Comparison of ENCODE assay signal across 29 cellular contexts in genomic region chr3:38121832-38122461, GRCh38. TPM values are rescaled to one million over a fixed set of nuclear protein-coding genes. Genes with fewer than 3 reads are reported as not detected.
DNase-seq lines count a peak whose midpoint lies in the region; ATAC-seq, FAIRE-seq and TF ChIP-seq lines count a peak whose summit lies in the region.
"Had no signal": no experiment of that assay in that cellular context is flagged by ENCODE, and none has a peak within 500 bp of the region (broad histone marks: within the 10 kb centered on the region; RNA-seq: fewer than 3 reads in every experiment).

No MANE protein-coding gene starts in this region.

- TF ChIP-seq CTCF in RWPE2 (IDR thresholded peaks at IDR 0.05; ENCODE audit: poor library complexity, severe bottlenecking), result no peak
- TF ChIP-seq CTCF in stomach (IDR thresholded peaks at IDR 0.05), result no peak

- H3K4me3 Mint-ChIP-seq in activated T-helper 1 cell treated with anti-CD3 and anti-CD28 coated beads, Interleukin-12 subunit alpha, Interleukin-12 subunit beta, Interleukin-2, Interleukin-4 antibody, amounts not matched to agents 30 ng/mL and 10 ng/mL and 1 ng/mL, durations not matched to agents 14 hours and 24 hours and 36 hours, result no peak overlapping the region
- H3K4me3 Mint-ChIP-seq: activated CD8-positive, alpha-beta T cell treated with anti-CD3 and anti-CD28 coated beads, Interleukin-2, amount 10 ng/mL, durations not matched to agents 7 days and 5 days; effector memory CD8-positive, alpha-beta T cell; memory B cell; stimulated activated naive CD8-positive, alpha-beta T cell treated with anti-CD3 and anti-CD28 coated beads, Interleukin-15, amount 100 ng/mL, for 72 hours had no signal

- no peak for TF ChIP-seq POLR2A in stomach (IDR thresholded peaks at IDR 0.05)

- no peaks in the 10 kb centered on the region for H3K4me1 Mint-ChIP-seq in activated T-helper 1 cell treated with anti-CD3 and anti-CD28 coated beads, Interleukin-12 subunit alpha, Interleukin-12 subunit beta, Interleukin-2, Interleukin-4 antibody, amounts not matched to agents 30 ng/mL and 10 ng/mL and 1 ng/mL, durations not matched to agents 14 hours and 24 hours and 36 hours (ENCODE audit: low read depth)

- H3K4me1 ChIP-seq in RWPE2 (ENCODE audit: insufficient read depth, poor library complexity, severe bottlenecking) (no peaks in the 10 kb centered on the region), stomach (peaks cover 0 to 10% (median 5%) of the 10 kb centered on the region in 4 donors)
- H3K4me1 ChIP-seq: BE2C, Peyer's patch, prostate gland, transverse colon had no signal

- H3K27ac ChIP-seq in RWPE2 (ENCODE audit: poor library complexity, severe bottlenecking) (no peak overlapping the region), stomach (no peak overlapping the region)
- H3K27ac ChIP-seq: heart left ventricle, Peyer's patch, prostate gland, SK-N-MC, transverse colon had no signal

- H3K27me3 ChIP-seq in RWPE2 (ENCODE audit: insufficient read depth, poor library complexity, severe bottlenecking) (no peaks in the 10 kb centered on the region), stomach (no peaks in the 10 kb centered on the region)
- H3K27me3 ChIP-seq: BE2C, heart left ventricle, MG63, Peyer's patch, transverse colon had no signal

- no peak for ATAC-seq in RWPE2 (ENCODE audit: low read depth)
- ATAC-seq: activated CD8-positive, alpha-beta T cell treated with anti-CD3 and anti-CD28 coated beads, Interleukin-2, amount 10 ng/mL, durations not matched to agents 7 days and 5 days; effector memory CD8-positive, alpha-beta T cell; heart left ventricle; stimulated activated naive CD8-positive, alpha-beta T cell treated with anti-CD3 and anti-CD28 coated beads, Interleukin-15, amount 100 ng/mL, for 72 hours had no signal

- no peak for TF ChIP-seq EP300 in stomach (IDR thresholded peaks at IDR 0.05)

- DNase-seq in activated effector memory CD4-positive, alpha-beta T cell treated with anti-CD3 and anti-CD28 coated beads, Interleukin-2, amount 50 U/mL, for 16 hours, result peak; percentile 56
- DNase-seq in activated effector memory CD4-positive, alpha-beta T cell treated with Interleukin-2 at 50 U/mL for 16 hours, result no peak
- DNase-seq in RWPE2 (ENCODE audit: low spot score), result peak; percentile 49
- peak; percentile 77 for DNase-seq in mesenteric fat pad (ENCODE audit: low spot score)
- DNase-seq in stomach, result peak; percentile 22
- no peak for DNase-seq in RCC 7860 (ENCODE audit: low spot score)
- DNase-seq in activated T-helper 1 cell treated with anti-CD3 and anti-CD28 coated beads, Interleukin-12 subunit alpha, Interleukin-12 subunit beta, Interleukin-2, Interleukin-4 antibody, amounts not matched to agents 30 ng/mL and 10 ng/mL and 1 ng/mL, durations not matched to agents 14 hours and 24 hours and 36 hours (ENCODE audit: low spot score), result no peak
- no peak for DNase-seq in NOMO-1 treated with DMSO at 0.1 percent for 48 hours (lab: John Stamatoyannopoulos, UW; ENCODE audit: unreplicated experiment)
- DNase-seq: activated CD8-positive, alpha-beta T cell treated with anti-CD3 and anti-CD28 coated beads, Interleukin-2, amount 10 ng/mL, durations not matched to agents 7 days and 5 days; activated naive CD4-positive, alpha-beta T cell treated with anti-CD3 and anti-CD28 coated beads, Interleukin-2, amount 50 U/mL, for 16 hours; BE2C; cortex of kidney; DMS53; effector memory CD8-positive, alpha-beta T cell; KBM-7; MG63; NCI-H1417; NCI-H2081 treated with DMSO at 0.1 percent for 48 hours; NCI-H345; stimulated activated naive CD8-positive, alpha-beta T cell treated with anti-CD3 and anti-CD28 coated beads, Interleukin-15, amount 100 ng/mL, for 72 hours; transverse colon had no signal

- H3K27ac Mint-ChIP-seq in activated T-helper 1 cell treated with anti-CD3 and anti-CD28 coated beads, Interleukin-12 subunit alpha, Interleukin-12 subunit beta, Interleukin-2, Interleukin-4 antibody, amounts not matched to agents 30 ng/mL and 10 ng/mL and 1 ng/mL, durations not matched to agents 14 hours and 24 hours and 36 hours, result no peak overlapping the region
- H3K27ac Mint-ChIP-seq: memory B cell had no signal

- no peaks in the 10 kb centered on the region for H3K27me3 Mint-ChIP-seq in activated T-helper 1 cell treated with anti-CD3 and anti-CD28 coated beads, Interleukin-12 subunit alpha, Interleukin-12 subunit beta, Interleukin-2, Interleukin-4 antibody, amounts not matched to agents 30 ng/mL and 10 ng/mL and 1 ng/mL, durations not matched to agents 14 hours and 24 hours and 36 hours (ENCODE audit: insufficient read depth)
- H3K27me3 Mint-ChIP-seq: effector memory CD8-positive, alpha-beta T cell; memory B cell; stimulated activated naive CD8-positive, alpha-beta T cell treated with anti-CD3 and anti-CD28 coated beads, Interleukin-15, amount 100 ng/mL, for 72 hours had no signal

- no peaks in the 10 kb centered on the region for H3K9me3 ChIP-seq in RWPE2 (ENCODE audit: severe bottlenecking)
- H3K9me3 ChIP-seq in stomach, result no peaks in the 10 kb centered on the region
- H3K9me3 ChIP-seq: BE2C, heart left ventricle, MG63, Peyer's patch, prostate gland, transverse colon had no signal

- intact Hi-C loops in stomach (cut with DNase I; ENCODE audit: low total_unique reads), result loop anchor here (10.0 kb wide), 1 partner anchor 353 kb away; no protein-coding TSS in a partner anchor
- intact Hi-C loops in activated T-helper 1 cell treated with anti-CD3 and anti-CD28 coated beads, Interleukin-12 subunit alpha, Interleukin-12 subunit beta, Interleukin-2, Interleukin-4 antibody, amounts not matched to agents 30 ng/mL and 10 ng/mL and 1 ng/mL, durations not matched to agents 14 hours and 24 hours and 36 hours (cut with micrococcal nuclease), result no loop called here

- WGBS in stomach, 5 donors, result 90 to 97% (median 94%) methylated on average over 3 to 13 of the region's 13 CpGs

- H3K9me3 Mint-ChIP-seq in activated T-helper 1 cell treated with anti-CD3 and anti-CD28 coated beads, Interleukin-12 subunit alpha, Interleukin-12 subunit beta, Interleukin-2, Interleukin-4 antibody, amounts not matched to agents 30 ng/mL and 10 ng/mL and 1 ng/mL, durations not matched to agents 14 hours and 24 hours and 36 hours, result no peaks in the 10 kb centered on the region
- H3K9me3 Mint-ChIP-seq: effector memory CD8-positive, alpha-beta T cell; memory B cell; stimulated activated naive CD8-positive, alpha-beta T cell treated with anti-CD3 and anti-CD28 coated beads, Interleukin-15, amount 100 ng/mL, for 72 hours had no signal

- H3K36me3 ChIP-seq in RWPE2 (ENCODE audit: low read depth), result peaks cover 40% of the 10 kb centered on the region
- peaks cover 67 to 87% (median 82%) of the 10 kb centered on the region in 4 donors for H3K36me3 ChIP-seq in stomach
- H3K36me3 ChIP-seq: BE2C, MG63 had no signal

- no peak for FAIRE-seq in RCC 7860 (lab: Jason Lieb, UNC)
- FAIRE-seq: G401.6, H54 had no signal

- H3K4me3 ChIP-seq in RWPE2 (ENCODE audit: severe bottlenecking) (no peak overlapping the region), stomach (no peak overlapping the region)
- H3K4me3 ChIP-seq: heart left ventricle, MG63, Peyer's patch, prostate gland, SK-N-MC, transverse colon had no signal

- H3K36me3 Mint-ChIP-seq in activated T-helper 1 cell treated with anti-CD3 and anti-CD28 coated beads, Interleukin-12 subunit alpha, Interleukin-12 subunit beta, Interleukin-2, Interleukin-4 antibody, amounts not matched to agents 30 ng/mL and 10 ng/mL and 1 ng/mL, durations not matched to agents 14 hours and 24 hours and 36 hours (ENCODE audit: low read depth), result peaks cover 28% of the 10 kb centered on the region

RNA-seq across cellular contexts. Expression of gene ACAA1, which starts 15.0 kb away (rescaled TPM):
- total RNA-seq in mesenteric fat pad, result 67.6 TPM
- 100 to 1,000 TPM in 2 of 5 donors, 10 to 100 TPM in 3; 44.2 to 249 (median 80.4) TPM for total RNA-seq in stomach
- polyA plus RNA-seq in stomach, result 10 to 100 TPM; 60.9 to 79.1 (median 72.2) TPM
- total RNA-seq in activated T-helper 1 cell treated with anti-CD3 and anti-CD28 coated beads, Interleukin-12 subunit alpha, Interleukin-12 subunit beta, Interleukin-2, Interleukin-4 antibody, amounts not matched to agents 30 ng/mL and 10 ng/mL and 1 ng/mL, durations not matched to agents 14 hours and 24 hours and 36 hours, result 69.3 and 73.4 TPM in 2 replicates

RNA-seq across cellular contexts. Expression of gene MYD88, which starts 16.5 kb away (rescaled TPM):
- total RNA-seq in mesenteric fat pad (40.0 TPM), stomach (10 to 100 TPM in 4 of 5 donors, 1 to 10 TPM in 1; 9.0 to 67.8 (median 37.5) TPM)
- 10 to 100 TPM; 23.0 to 42.5 (median 26.3) TPM for polyA plus RNA-seq in stomach
- 38.6 and 42.1 TPM in 2 replicates for total RNA-seq in activated T-helper 1 cell treated with anti-CD3 and anti-CD28 coated beads, Interleukin-12 subunit alpha, Interleukin-12 subunit beta, Interleukin-2, Interleukin-4 antibody, amounts not matched to agents 30 ng/mL and 10 ng/mL and 1 ng/mL, durations not matched to agents 14 hours and 24 hours and 36 hours
- total RNA-seq: HT1080 had no signal

RNA-seq across cellular contexts. Expression of gene OXSR1, which starts 43.4 kb away (rescaled TPM):
- total RNA-seq in mesenteric fat pad, result 51.8 TPM
- 10 to 100 TPM in 4 of 5 donors, 1 to 10 TPM in 1; 7.0 to 49.9 (median 27.5) TPM for total RNA-seq in stomach
- 10 to 100 TPM in 2 of 3 donors, 1 to 10 TPM in 1; 9.9 to 14.5 (median 11.2) TPM for polyA plus RNA-seq in stomach
- total RNA-seq in activated T-helper 1 cell treated with anti-CD3 and anti-CD28 coated beads, Interleukin-12 subunit alpha, Interleukin-12 subunit beta, Interleukin-2, Interleukin-4 antibody, amounts not matched to agents 30 ng/mL and 10 ng/mL and 1 ng/mL, durations not matched to agents 14 hours and 24 hours and 36 hours, result 48.6 and 50.8 TPM in 2 replicates

Comparison
In these comparisons a context has a peak if more than half of its experiments do, and no peak if none do; other contexts are left out.
1. DNase-seq: peak in activated effector memory CD4-positive, alpha-beta T cell treated with anti-CD3 and anti-CD28 coated beads, Interleukin-2, amount 50 U/mL, for 16 hours (single experiment), RWPE2 (single experiment), mesenteric fat pad (single experiment) and stomach (single experiment); none in activated effector memory CD4-positive, alpha-beta T cell treated with Interleukin-2 at 50 U/mL for 16 hours (single experiment), RCC 7860 (single experiment), activated T-helper 1 cell treated with anti-CD3 and anti-CD28 coated beads, Interleukin-12 subunit alpha, Interleukin-12 subunit beta, Interleukin-2, Interleukin-4 antibody, amounts not matched to agents 30 ng/mL and 10 ng/mL and 1 ng/mL, durations not matched to agents 14 hours and 24 hours and 36 hours (single experiment) and NOMO-1 treated with DMSO at 0.1 percent for 48 hours (single experiment).